ENCODE assay signal across 7 cellular contexts in the genomic region with DNA sequence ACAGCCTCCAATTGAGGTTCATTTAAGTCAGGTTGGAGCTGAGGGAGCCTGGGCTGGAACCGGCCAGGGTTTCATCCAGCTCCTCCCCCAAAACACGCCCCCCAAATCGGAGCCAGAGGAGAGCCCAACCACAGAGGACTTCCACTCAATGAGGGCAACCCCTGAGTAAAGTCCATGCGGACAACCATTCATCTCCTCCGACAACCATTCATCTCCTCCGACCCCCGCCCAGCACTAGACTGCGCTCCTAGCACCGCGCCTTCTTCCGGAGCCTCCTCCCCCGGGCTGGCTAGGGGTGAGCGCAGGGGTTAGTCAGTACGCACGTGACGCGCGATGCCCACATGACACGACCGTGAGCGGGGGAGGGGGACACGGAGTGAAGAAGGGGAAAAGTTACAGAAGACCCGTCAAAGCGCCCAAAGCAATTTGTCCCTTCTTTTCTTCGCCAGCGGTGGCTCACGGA. TPM values are rescaled to one million over a fixed set of nuclear protein-coding genes. Genes with fewer than 3 reads are reported as not detected.
DNase-seq lines count a peak whose midpoint lies in the region; ATAC-seq and TF ChIP-seq lines count a peak whose summit lies in the region.

No MANE protein-coding gene starts in this region.

- H3K4me3 ChIP-seq in retinal pigment epithelial cell (ENCODE audit: low read length): peak overlapping the region; percentile 89

- in situ Hi-C loops in GM13976 (cut with MboI; ENCODE audit: low sequenced_read_pairs, unreplicated experiment): no loop called here

- TF ChIP-seq CTCF in GM13976 (IDR thresholded peaks at IDR 0.05; ENCODE audit: borderline replicate concordance, control extremely low read depth, extremely low read depth, insufficient read depth, missing control alignments) (no peak), retinal pigment epithelial cell (conservative IDR thresholded peaks at IDR 0.05; ENCODE audit: low read depth, low read length) (no peak)

- peak; percentile 17 for DNase-seq in GM13976 (ENCODE audit: low spot score)
- DNase-seq in NCI-H69 (lab: John Stamatoyannopoulos, UW): peak; percentile 86
- peak; percentile 86 for DNase-seq in cerebellar cortex (ENCODE audit: low spot score)
- DNase-seq in iPS-NIHi7 (ENCODE audit: extremely low spot score): peak; percentile 68
- DNase-seq in retinal pigment epithelial cell (ENCODE audit: low read depth): peak; percentile 44
- no peak for DNase-seq in HT-29 (ENCODE audit: low spot score)

- no peak for ATAC-seq in HG03520 (IDR thresholded peaks at IDR 0.05; ENCODE audit: unreplicated experiment)

RNA-seq across cellular contexts. Expression of a gene that starts 1.4 kb away (rescaled TPM):
- total RNA-seq in HT-29 (2014; rRNA removed; shearing (Covaris generic)): 0.08 and 0.23 TPM in 2 replicates
